In the genomic region with DNA sequence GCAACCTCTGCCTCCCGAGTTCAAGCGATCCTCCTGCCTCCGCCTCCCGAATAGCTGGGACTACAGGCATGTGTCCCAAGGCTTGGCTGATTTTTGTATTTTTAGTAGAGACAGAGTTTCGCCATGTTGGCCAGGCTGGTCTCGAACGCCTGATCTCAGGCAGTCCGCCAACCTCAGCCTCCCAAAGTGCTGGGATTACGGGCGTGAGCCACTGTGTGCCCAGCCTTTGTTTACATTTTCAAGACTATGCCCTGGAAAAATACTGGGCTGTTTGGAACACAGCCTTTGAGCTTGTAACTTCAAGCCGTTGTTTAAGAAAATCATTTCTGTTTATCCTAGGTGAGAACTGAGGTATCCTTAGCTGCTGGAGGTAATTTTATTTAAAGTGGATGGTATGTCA, we compare ENCODE assay signal across 10 cellular contexts. TPM values are rescaled to one million over a fixed set of nuclear protein-coding genes. Genes with fewer than 3 reads are reported as not detected.
DNase-seq lines count a peak whose midpoint lies in the region; ATAC-seq and TF ChIP-seq lines count a peak whose summit lies in the region.
"Had no signal": no experiment of that assay in that cellular context is flagged by ENCODE, and none has a peak within 500 bp of the region (broad histone marks: within the 10 kb centered on the region; RNA-seq: fewer than 3 reads in every experiment).

No MANE protein-coding gene starts in this region.

- H3K9me3 ChIP-seq in CD4-positive, CD25-positive, alpha-beta regulatory T cell (ENCODE audit: control insufficient read depth in 2 of 2, low read length in 2 of 2) = no peaks in the 10 kb centered on the region
- H3K9me3 ChIP-seq in PC-3 (ENCODE audit: low read length) (no peaks in the 10 kb centered on the region), neural cell (ENCODE audit: low read length) (no peaks in the 10 kb centered on the region)
- H3K9me3 ChIP-seq: spleen, thyroid gland had no signal

- CTCF ChIA-PET in PC-3 (lab: Charles Lee) = interaction anchor here (0.7 to 1.2 kb wide), 2 partner anchors 23 to 136 kb away, joined by 3 to 7 read pairs; no protein-coding TSS in a partner anchor

- H3K9me3 Mint-ChIP-seq in CD4-positive, CD25-positive, alpha-beta regulatory T cell = no peaks in the 10 kb centered on the region

- H3K4me1 ChIP-seq in CD4-positive, CD25-positive, alpha-beta regulatory T cell (ENCODE audit: control insufficient read depth, insufficient read depth, low read length, poor library complexity, severe bottlenecking) = peaks cover 18% of the 10 kb centered on the region
- H3K4me1 ChIP-seq in PC-3 (ENCODE audit: insufficient read depth, low read length) = peaks cover 27% of the 10 kb centered on the region

- H3K9ac ChIP-seq in PC-3 (ENCODE audit: low read length) (peak overlapping the region; percentile 97; the same call in 1 of the 2 replicates), neural cell (ENCODE audit: low read length) (no peak overlapping the region)

- no peak for TF ChIP-seq EP300 in neural cell (conservative IDR thresholded peaks at IDR 0.05; ENCODE audit: poor library complexity, severe bottlenecking)

- ATAC-seq in CD4-positive, CD25-positive, alpha-beta regulatory T cell (ENCODE audit: low read depth in 2 of 2) = no peak
- ATAC-seq in PC-3 = peak; percentile 24

- TF ChIP-seq CTCF in PC-3 (conservative IDR thresholded peaks at IDR 0.05; ENCODE audit: low read depth, low read length) (no peak), neural cell (IDR thresholded peaks at IDR 0.05; ENCODE audit: poor library complexity, severe bottlenecking) (no peak)

- no TSS peak for BruUV-seq in PC-3 (replicated peaks; lab: Mats Ljungman, UMichigan)

- H3K27me3 ChIP-seq in CD4-positive, CD25-positive, alpha-beta regulatory T cell (ENCODE audit: control insufficient read depth, insufficient read depth, low read length) = no peaks in the 10 kb centered on the region
- no peaks in the 10 kb centered on the region for H3K27me3 ChIP-seq in PC-3 (ENCODE audit: low read length)
- no peaks in the 10 kb centered on the region for H3K27me3 ChIP-seq in neural cell (ENCODE audit: insufficient read depth, low read depth, low read length)
- H3K27me3 ChIP-seq: spleen, thyroid gland had no signal

- peaks cover 5% of the 10 kb centered on the region for H3K36me3 Mint-ChIP-seq in CD4-positive, CD25-positive, alpha-beta regulatory T cell

- H2AFZ ChIP-seq in PC-3 (ENCODE audit: low read length) (no peak overlapping the region), neural cell (ENCODE audit: low read depth, low read length) (no peak overlapping the region)

- peak overlapping the region in 2 of 3 donors; percentile 42 to 87 for H3K27ac Mint-ChIP-seq in CD4-positive, CD25-positive, alpha-beta regulatory T cell

- H3K4me2 ChIP-seq in PC-3 (ENCODE audit: low read length) = peak overlapping the region; percentile 98
- peak overlapping the region; percentile 95 for H3K4me2 ChIP-seq in neural cell (ENCODE audit: low read length)

- H3K4me3 ChIP-seq in CD4-positive, CD25-positive, alpha-beta regulatory T cell (ENCODE audit: low read depth, low read length) = no peak overlapping the region
- H3K4me3 ChIP-seq in PC-3 (ENCODE audit: low read length) (peak overlapping the region; percentile 97), neural cell (ENCODE audit: low read length) (peak overlapping the region; percentile 91)

- peaks cover 14% of the 10 kb centered on the region for H4K20me1 ChIP-seq in PC-3 (ENCODE audit: low read length)
- H4K20me1 ChIP-seq in neural cell (ENCODE audit: insufficient read depth) = no peaks in the 10 kb centered on the region

- peaks cover 8% of the 10 kb centered on the region for H3K36me3 ChIP-seq in CD4-positive, CD25-positive, alpha-beta regulatory T cell (ENCODE audit: control insufficient read depth, insufficient read depth, low read length)
- peaks cover 5% of the 10 kb centered on the region; the same call in 1 of the 2 replicates for H3K36me3 ChIP-seq in PC-3 (ENCODE audit: low read depth, low read length)
- no peaks in the 10 kb centered on the region for H3K36me3 ChIP-seq in neural cell (ENCODE audit: insufficient read depth, low read length)
- H3K36me3 ChIP-seq: thyroid gland had no signal

- intact Hi-C loops in PC-3 (cut with micrococcal nuclease) = no loop called here

- H3K4me1 Mint-ChIP-seq in CD4-positive, CD25-positive, alpha-beta regulatory T cell = peaks cover 15 to 60% (median 37%) of the 10 kb centered on the region in 4 donors

- H3K79me2 ChIP-seq in PC-3 (ENCODE audit: low read length) = peaks cover 68% of the 10 kb centered on the region
- H3K79me2 ChIP-seq in neural cell (replicated peaks; ENCODE audit: insufficient read depth, low read length) = peaks cover 60% of the 10 kb centered on the region

- no peak for TF ChIP-seq RAD21 in neural cell (conservative IDR thresholded peaks at IDR 0.05)

- no peaks in the 10 kb centered on the region for H3K27me3 Mint-ChIP-seq in CD4-positive, CD25-positive, alpha-beta regulatory T cell

- H3K4me3 Mint-ChIP-seq in CD4-positive, CD25-positive, alpha-beta regulatory T cell = peak overlapping the region; percentile 26 to 64 (median 44)

- no peak overlapping the region for H3K27ac ChIP-seq in CD4-positive, CD25-positive, alpha-beta regulatory T cell (ENCODE audit: insufficient read depth, low read length, poor library complexity, severe bottlenecking)
- H3K27ac ChIP-seq in PC-3 (ENCODE audit: low read length) (no peak overlapping the region), epithelial cell of prostate (peak overlapping the region; percentile 75), neural cell (ENCODE audit: low read length) (peak overlapping the region; percentile 98)
- H3K27ac ChIP-seq: thyroid gland had no signal

- H3F3A ChIP-seq in PC-3 (ENCODE audit: low read length, unreplicated experiment) (no peaks in the 10 kb centered on the region), neural cell (ENCODE audit: insufficient read depth, low read length, poor library complexity, severe bottlenecking) (no peaks in the 10 kb centered on the region)

- POLR2A ChIA-PET in PC-3 (lab: Charles Lee; ENCODE audit: unreplicated experiment) = interaction anchor here (0.7 kb wide), 1 partner anchor 58 kb away, joined by 3 read pairs; no protein-coding TSS in a partner anchor

- H3K9me2 ChIP-seq in PC-3 (replicated peaks; ENCODE audit: low read length) (no peaks in the 10 kb centered on the region), neural cell (ENCODE audit: insufficient read depth, low read length) (no peaks in the 10 kb centered on the region)

- DNase-seq in CD4-positive, CD25-positive, alpha-beta regulatory T cell = no peak
- no peak for DNase-seq in PC-3
- no peak for DNase-seq in epithelial cell of prostate (ENCODE audit: low read depth, low spot score)
- no peak for DNase-seq in NCI-H2107 (lab: John Stamatoyannopoulos, UW)
- DNase-seq in OCI-M1 (lab: John Stamatoyannopoulos, UW) = no peak
- no peak for DNase-seq in activated effector memory CD4-positive, alpha-beta T cell treated with anti-CD3 and anti-CD28 coated beads, Interleukin-2, amount 50 U/mL, for 16 hours
- DNase-seq in activated CD4-positive, alpha-beta T cell treated with anti-CD3 and anti-CD28 coated beads for 48 hours = no peak
- DNase-seq: spleen had no signal

TF ChIP-seq in neural cell, 6 proteins besides CTCF, POLR2A, EP300 and RAD21:
- no peak for TF ChIP-seq TAF1 (IDR thresholded peaks at IDR 0.05; ENCODE audit: low read depth)
- no peak for TF ChIP-seq EZH2 (IDR thresholded peaks at IDR 0.05; ENCODE audit: borderline replicate concordance, insufficient read depth, low read length, poor library complexity, severe bottlenecking)
- no peak for TF ChIP-seq MXI1 (conservative IDR thresholded peaks at IDR 0.05; ENCODE audit: poor library complexity, severe bottlenecking)
- TF ChIP-seq SMC3 (conservative IDR thresholded peaks at IDR 0.05; ENCODE audit: poor library complexity) = no peak
- TF ChIP-seq, protein P1, sequence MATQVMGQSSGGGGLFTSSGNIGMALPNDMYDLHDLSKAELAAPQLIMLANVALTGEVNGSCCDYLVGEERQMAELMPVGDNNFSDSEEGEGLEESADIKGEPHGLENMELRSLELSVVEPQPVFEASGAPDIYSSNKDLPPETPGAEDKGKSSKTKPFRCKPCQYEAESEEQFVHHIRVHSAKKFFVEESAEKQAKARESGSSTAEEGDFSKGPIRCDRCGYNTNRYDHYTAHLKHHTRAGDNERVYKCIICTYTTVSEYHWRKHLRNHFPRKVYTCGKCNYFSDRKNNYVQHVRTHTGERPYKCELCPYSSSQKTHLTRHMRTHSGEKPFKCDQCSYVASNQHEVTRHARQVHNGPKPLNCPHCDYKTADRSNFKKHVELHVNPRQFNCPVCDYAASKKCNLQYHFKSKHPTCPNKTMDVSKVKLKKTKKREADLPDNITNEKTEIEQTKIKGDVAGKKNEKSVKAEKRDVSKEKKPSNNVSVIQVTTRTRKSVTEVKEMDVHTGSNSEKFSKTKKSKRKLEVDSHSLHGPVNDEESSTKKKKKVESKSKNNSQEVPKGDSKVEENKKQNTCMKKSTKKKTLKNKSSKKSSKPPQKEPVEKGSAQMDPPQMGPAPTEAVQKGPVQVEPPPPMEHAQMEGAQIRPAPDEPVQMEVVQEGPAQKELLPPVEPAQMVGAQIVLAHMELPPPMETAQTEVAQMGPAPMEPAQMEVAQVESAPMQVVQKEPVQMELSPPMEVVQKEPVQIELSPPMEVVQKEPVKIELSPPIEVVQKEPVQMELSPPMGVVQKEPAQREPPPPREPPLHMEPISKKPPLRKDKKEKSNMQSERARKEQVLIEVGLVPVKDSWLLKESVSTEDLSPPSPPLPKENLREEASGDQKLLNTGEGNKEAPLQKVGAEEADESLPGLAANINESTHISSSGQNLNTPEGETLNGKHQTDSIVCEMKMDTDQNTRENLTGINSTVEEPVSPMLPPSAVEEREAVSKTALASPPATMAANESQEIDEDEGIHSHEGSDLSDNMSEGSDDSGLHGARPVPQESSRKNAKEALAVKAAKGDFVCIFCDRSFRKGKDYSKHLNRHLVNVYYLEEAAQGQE (IDR thresholded peaks at IDR 0.05; ENCODE audit: borderline replicate concordance) = no peak
- TF ChIP-seq POLR2AphosphoS5 (IDR thresholded peaks at IDR 0.05) = no peak

RNA-seq across cellular contexts. Expression of a gene that starts 1.9 kb away (rescaled TPM):
- 57.8 TPM for total RNA-seq in CD4-positive, CD25-positive, alpha-beta regulatory T cell
- 10 to 100 TPM; 21.6 to 27.7 (median 26.8) TPM for polyA plus RNA-seq in CD4-positive, CD25-positive, alpha-beta regulatory T cell
- total RNA-seq in PC-3 (2014; rRNA removed) = 13.6 and 13.9 TPM in 2 replicates
- polyA plus RNA-seq in neural cell = 26.6 and 27.1 TPM in 2 replicates
- polyA minus RNA-seq in neural cell = 121 and 137 TPM in 2 replicates

RNA-seq across cellular contexts. Expression of a gene that starts 32.3 kb away (rescaled TPM):
- total RNA-seq in CD4-positive, CD25-positive, alpha-beta regulatory T cell = 6.0 TPM
- 1 to 10 TPM; 5.1 to 9.8 (median 8.6) TPM for polyA plus RNA-seq in CD4-positive, CD25-positive, alpha-beta regulatory T cell
- 4.7 and 7.3 TPM in 2 replicates for total RNA-seq in PC-3 (2014; rRNA removed)
- 26.0 and 27.6 TPM in 2 replicates for polyA plus RNA-seq in neural cell
- 28.6 and 31.7 TPM in 2 replicates for polyA minus RNA-seq in neural cell

RNA-seq across cellular contexts. Expression of a gene that starts 41.5 kb away (rescaled TPM):
- total RNA-seq in CD4-positive, CD25-positive, alpha-beta regulatory T cell = not detected
- polyA plus RNA-seq in CD4-positive, CD25-positive, alpha-beta regulatory T cell = not detected
- total RNA-seq in PC-3 (2014; rRNA removed) = 0.18 TPM in 1 of 2 replicates, not detected in the other
- not detected in 2 replicates for polyA plus RNA-seq in neural cell
- polyA minus RNA-seq in neural cell = not detected in 2 replicates

Comparison
In these comparisons a context has a peak if more than half of its experiments do, and no peak if none do; other contexts are left out.
1. H3K27ac ChIP-seq: peak in epithelial cell of prostate (single experiment) and neural cell (single experiment); none in CD4-positive, CD25-positive, alpha-beta regulatory T cell (single experiment) and PC-3 (single experiment).